1 cellular context compared by ENCODE assay signal in the genomic region with DNA sequence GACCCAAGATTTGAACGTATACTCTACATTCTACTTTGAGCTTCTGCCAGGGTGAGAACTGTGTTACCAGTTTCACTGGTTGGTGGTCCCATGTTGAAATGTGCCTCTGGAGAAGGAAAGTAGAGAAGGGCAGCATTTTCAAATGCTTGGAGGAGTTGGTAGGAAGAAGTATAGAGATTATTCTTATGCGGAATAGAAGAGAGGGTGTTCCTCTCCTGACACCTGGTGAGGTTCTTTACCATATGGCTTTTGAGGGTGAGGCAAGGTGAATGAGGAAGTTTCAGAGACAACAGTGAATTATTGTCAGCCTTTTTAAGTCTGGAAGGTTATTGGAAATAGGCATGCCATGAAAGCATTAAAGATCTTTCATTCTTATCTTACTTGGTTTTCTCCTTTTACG.
A peak's percentile ranks its signal among the peaks of the same experiment; 100 is the strongest.
TF ChIP-seq lines count a peak whose summit lies in the region.

No MANE protein-coding gene starts in this region.

TF ChIP-seq in GM23338, 12 proteins besides CTCF, POLR2A, EP300 and RAD21:
- no peak for TF ChIP-seq EZH2 (IDR thresholded peaks at IDR 0.05; ENCODE audit: low read depth, unreplicated experiment)
- TF ChIP-seq, protein P1, sequence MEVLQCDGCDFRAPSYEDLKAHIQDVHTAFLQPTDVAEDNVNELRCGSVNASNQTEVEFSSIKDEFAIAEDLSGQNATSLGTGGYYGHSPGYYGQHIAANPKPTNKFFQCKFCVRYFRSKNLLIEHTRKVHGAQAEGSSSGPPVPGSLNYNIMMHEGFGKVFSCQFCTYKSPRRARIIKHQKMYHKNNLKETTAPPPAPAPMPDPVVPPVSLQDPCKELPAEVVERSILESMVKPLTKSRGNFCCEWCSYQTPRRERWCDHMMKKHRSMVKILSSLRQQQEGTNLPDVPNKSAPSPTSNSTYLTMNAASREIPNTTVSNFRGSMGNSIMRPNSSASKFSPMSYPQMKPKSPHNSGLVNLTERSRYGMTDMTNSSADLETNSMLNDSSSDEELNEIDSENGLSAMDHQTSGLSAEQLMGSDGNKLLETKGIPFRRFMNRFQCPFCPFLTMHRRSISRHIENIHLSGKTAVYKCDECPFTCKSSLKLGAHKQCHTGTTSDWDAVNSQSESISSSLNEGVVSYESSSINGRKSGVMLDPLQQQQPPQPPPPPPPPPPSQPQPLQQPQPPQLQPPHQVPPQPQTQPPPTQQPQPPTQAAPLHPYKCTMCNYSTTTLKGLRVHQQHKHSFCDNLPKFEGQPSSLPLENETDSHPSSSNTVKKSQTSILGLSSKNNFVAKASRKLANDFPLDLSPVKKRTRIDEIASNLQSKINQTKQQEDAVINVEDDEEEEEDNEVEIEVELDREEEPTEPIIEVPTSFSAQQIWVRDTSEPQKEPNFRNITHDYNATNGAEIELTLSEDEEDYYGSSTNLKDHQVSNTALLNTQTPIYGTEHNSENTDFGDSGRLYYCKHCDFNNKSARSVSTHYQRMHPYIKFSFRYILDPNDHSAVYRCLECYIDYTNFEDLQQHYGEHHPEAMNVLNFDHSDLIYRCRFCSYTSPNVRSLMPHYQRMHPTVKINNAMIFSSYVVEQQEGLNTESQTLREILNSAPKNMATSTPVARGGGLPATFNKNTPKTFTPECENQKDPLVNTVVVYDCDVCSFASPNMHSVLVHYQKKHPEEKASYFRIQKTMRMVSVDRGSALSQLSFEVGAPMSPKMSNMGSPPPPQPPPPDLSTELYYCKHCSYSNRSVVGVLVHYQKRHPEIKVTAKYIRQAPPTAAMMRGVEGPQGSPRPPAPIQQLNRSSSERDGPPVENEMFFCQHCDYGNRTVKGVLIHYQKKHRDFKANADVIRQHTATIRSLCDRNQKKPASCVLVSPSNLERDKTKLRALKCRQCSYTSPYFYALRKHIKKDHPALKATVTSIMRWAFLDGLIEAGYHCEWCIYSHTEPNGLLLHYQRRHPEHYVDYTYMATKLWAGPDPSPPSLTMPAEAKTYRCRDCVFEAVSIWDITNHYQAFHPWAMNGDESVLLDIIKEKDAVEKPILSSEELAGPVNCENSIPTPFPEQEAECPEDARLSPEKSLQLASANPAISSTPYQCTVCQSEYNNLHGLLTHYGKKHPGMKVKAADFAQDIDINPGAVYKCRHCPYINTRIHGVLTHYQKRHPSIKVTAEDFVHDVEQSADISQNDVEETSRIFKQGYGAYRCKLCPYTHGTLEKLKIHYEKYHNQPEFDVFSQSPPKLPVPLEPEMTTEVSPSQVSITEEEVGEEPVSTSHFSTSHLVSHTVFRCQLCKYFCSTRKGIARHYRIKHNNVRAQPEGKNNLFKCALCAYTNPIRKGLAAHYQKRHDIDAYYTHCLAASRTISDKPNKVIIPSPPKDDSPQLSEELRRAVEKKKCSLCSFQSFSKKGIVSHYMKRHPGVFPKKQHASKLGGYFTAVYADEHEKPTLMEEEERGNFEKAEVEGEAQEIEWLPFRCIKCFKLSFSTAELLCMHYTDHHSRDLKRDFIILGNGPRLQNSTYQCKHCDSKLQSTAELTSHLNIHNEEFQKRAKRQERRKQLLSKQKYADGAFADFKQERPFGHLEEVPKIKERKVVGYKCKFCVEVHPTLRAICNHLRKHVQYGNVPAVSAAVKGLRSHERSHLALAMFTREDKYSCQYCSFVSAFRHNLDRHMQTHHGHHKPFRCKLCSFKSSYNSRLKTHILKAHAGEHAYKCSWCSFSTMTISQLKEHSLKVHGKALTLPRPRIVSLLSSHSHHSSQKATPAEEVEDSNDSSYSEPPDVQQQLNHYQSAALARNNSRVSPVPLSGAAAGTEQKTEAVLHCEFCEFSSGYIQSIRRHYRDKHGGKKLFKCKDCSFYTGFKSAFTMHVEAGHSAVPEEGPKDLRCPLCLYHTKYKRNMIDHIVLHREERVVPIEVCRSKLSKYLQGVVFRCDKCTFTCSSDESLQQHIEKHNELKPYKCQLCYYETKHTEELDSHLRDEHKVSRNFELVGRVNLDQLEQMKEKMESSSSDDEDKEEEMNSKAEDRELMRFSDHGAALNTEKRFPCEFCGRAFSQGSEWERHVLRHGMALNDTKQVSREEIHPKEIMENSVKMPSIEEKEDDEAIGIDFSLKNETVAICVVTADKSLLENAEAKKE (CRISPR knock-in tag; IDR thresholded peaks at IDR 0.05), result 0 out of 2 replicates have a peak, but pooled peaks have one; percentile 55
TF ChIP-seq in GM23338: peak in this region for 1.
